12 cellular contexts compared by ENCODE assay signal in the genomic region with DNA sequence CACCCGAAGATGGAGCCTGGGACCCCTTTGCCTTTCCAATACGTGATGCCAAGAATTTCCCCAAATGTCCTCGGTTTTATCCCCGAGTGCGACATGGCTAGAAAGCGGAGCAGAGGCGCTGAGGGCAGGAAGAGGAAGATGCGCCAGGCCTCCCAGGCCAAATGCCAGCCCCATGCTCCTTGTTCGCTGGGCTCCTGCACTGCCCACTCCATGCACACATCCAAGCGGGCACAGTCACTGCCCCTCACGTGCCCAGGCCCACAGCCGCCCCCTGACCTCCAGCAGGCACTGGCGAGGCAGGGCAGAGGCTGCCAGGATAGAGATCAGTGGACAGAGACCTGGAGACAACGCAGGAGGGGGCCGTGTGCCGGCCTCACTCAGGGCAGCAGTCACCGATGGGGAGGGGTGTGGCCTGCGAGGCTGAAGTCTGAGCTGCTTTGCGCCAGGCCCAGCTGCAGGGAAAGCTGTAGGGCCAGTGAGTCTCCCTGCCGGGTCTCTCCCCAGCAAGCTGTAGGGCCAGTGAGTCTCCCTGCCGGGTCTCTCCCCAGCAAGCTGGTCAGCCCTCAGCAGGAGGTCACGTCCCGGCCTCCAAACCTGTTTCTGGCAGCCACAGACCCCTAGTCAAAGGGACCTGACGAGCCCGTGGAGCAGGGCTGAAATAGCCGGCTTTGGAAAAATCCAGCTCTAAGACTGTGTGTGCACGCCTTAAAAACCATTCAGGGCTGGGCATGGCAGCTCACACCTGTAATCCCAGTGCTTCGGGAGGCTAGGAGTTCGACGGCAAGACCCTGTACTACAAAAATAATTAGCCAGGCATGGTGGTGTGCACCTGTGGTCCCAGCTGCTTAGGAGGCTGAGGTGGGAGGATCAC.
A peak's percentile ranks its signal among the peaks of the same experiment; 100 is the strongest.
DNase-seq lines count a peak whose midpoint lies in the region; ATAC-seq and TF ChIP-seq lines count a peak whose summit lies in the region.
"Had no signal": no experiment of that assay in that cellular context is flagged by ENCODE, and none has a peak within 500 bp of the region (broad histone marks: within the 10 kb centered on the region; RNA-seq: fewer than 3 reads in every experiment).

No MANE protein-coding gene starts in this region.

- H3K9me3 Mint-ChIP-seq in activated CD4-positive, alpha-beta memory T cell treated with anti-CD3 and anti-CD28 coated beads for 36 hours = peaks cover 2% of the 10 kb centered on the region

- peak overlapping the region; percentile 82 for H3K4me2 ChIP-seq in smooth muscle cell

- H3K4me1 ChIP-seq in left lung (peaks cover 0 to under 1% of the 10 kb centered on the region in 2 donors), smooth muscle cell (ENCODE audit: low read depth) (peaks cover 3% of the 10 kb centered on the region)

- TF ChIP-seq CTCF in left lung (IDR thresholded peaks at IDR 0.05) (no peak), smooth muscle cell (IDR thresholded peaks at IDR 0.05; ENCODE audit: borderline replicate concordance, insufficient read depth, poor library complexity, severe bottlenecking) (no peak)

- no peak overlapping the region for H3K27ac Mint-ChIP-seq in activated CD4-positive, alpha-beta memory T cell treated with anti-CD3 and anti-CD28 coated beads for 36 hours
- H3K27ac Mint-ChIP-seq: activated naive CD8-positive, alpha-beta T cell had no signal

- POLR2A ChIA-PET in activated CD4-positive, alpha-beta memory T cell treated with anti-CD3 and anti-CD28 coated beads for 36 hours (lab: Charles Lee) = no interaction called here

- H3K36me3 Mint-ChIP-seq in activated CD4-positive, alpha-beta memory T cell treated with anti-CD3 and anti-CD28 coated beads for 36 hours = no peaks in the 10 kb centered on the region
- H3K36me3 Mint-ChIP-seq: activated naive CD8-positive, alpha-beta T cell; naive B cell had no signal

- H3K9me3 ChIP-seq in left lung = no peaks in the 10 kb centered on the region
- H3K9me3 ChIP-seq in smooth muscle cell (replicated peaks; ENCODE audit: low read depth) = no peaks in the 10 kb centered on the region
- H3K9me3 ChIP-seq: transverse colon had no signal

- no peak overlapping the region for H2AFZ ChIP-seq in smooth muscle cell (ENCODE audit: low read depth)

- H3K27me3 ChIP-seq in left lung (peaks cover 0 to 31% of the 10 kb centered on the region in 2 donors), smooth muscle cell (ENCODE audit: low read depth) (no peaks in the 10 kb centered on the region)

- peaks cover 6% of the 10 kb centered on the region for H3K27me3 Mint-ChIP-seq in activated CD4-positive, alpha-beta memory T cell treated with anti-CD3 and anti-CD28 coated beads for 36 hours

- H3K9ac ChIP-seq in smooth muscle cell (ENCODE audit: low read depth) = no peak overlapping the region

- H3K79me2 ChIP-seq in smooth muscle cell (ENCODE audit: low read depth) = no peaks in the 10 kb centered on the region

- H3K4me3 Mint-ChIP-seq in activated CD4-positive, alpha-beta memory T cell treated with anti-CD3 and anti-CD28 coated beads for 36 hours = no peak overlapping the region

- H3K36me3 ChIP-seq in left lung = no peaks in the 10 kb centered on the region
- H3K36me3 ChIP-seq in smooth muscle cell (ENCODE audit: low read depth) = no peaks in the 10 kb centered on the region
- H3K36me3 ChIP-seq: transverse colon had no signal

- no peak overlapping the region for H3K27ac ChIP-seq in left lung
- no peak overlapping the region for H3K27ac ChIP-seq in smooth muscle cell (ENCODE audit: low read depth)

- no peaks in the 10 kb centered on the region for H3K4me1 Mint-ChIP-seq in activated CD4-positive, alpha-beta memory T cell treated with anti-CD3 and anti-CD28 coated beads for 36 hours (ENCODE audit: low read depth)
- H3K4me1 Mint-ChIP-seq: naive B cell had no signal

- H3K4me3 ChIP-seq in left lung (no peak overlapping the region), smooth muscle cell (no peak overlapping the region)

- peak; percentile 8 for ATAC-seq in left lung
- ATAC-seq in HG03460 (IDR thresholded peaks at IDR 0.05; ENCODE audit: unreplicated experiment) = no peak

- H3F3A ChIP-seq in smooth muscle cell (ENCODE audit: low read depth) = peaks cover 7% of the 10 kb centered on the region

- intact Hi-C loops in activated CD4-positive, alpha-beta memory T cell treated with anti-CD3 and anti-CD28 coated beads for 36 hours (cut with micrococcal nuclease) = loop anchor here (1.0 kb wide), 1 partner anchor 279 kb away; no protein-coding TSS in a partner anchor
- intact Hi-C loops in left lung (cut with DNase I) = loop anchor here in 1 of 2 donors (10.0 kb wide), 1 partner anchor 275 kb away; no protein-coding TSS in a partner anchor

- CTCF ChIA-PET in activated CD4-positive, alpha-beta memory T cell treated with anti-CD3 and anti-CD28 coated beads for 36 hours (lab: Charles Lee) = interaction anchor here (1.2 kb wide), 1 partner anchor 279 kb away, joined by 3 read pairs; no protein-coding TSS in a partner anchor

- peak; percentile 5 for DNase-seq in NCI-H2227 (lab: John Stamatoyannopoulos, UW; ENCODE audit: unreplicated experiment)
- DNase-seq in NCI-H2227 treated with DMSO at 0.1 percent for 48 hours (lab: John Stamatoyannopoulos, UW) = no peak
- DNase-seq in activated CD4-positive, alpha-beta memory T cell treated with anti-CD3 and anti-CD28 coated beads for 36 hours = peak; percentile 4
- no peak for DNase-seq in left lung
- no peak for DNase-seq in smooth muscle cell (lab: John Stamatoyannopoulos, UW; ENCODE audit: unreplicated experiment)
- no peak for DNase-seq in NCI-H1417 treated with DMSO at 0.1 percent for 48 hours (lab: John Stamatoyannopoulos, UW)
- DNase-seq in hepatic stellate cell (ENCODE audit: low spot score) = no peak
- DNase-seq: MM.1S, naive B cell had no signal

- 83% methylated on average over 30 of the region's 30 CpGs for WGBS in smooth muscle cell (ENCODE audit: low lambda C conversion rate)

- no peaks in the 10 kb centered on the region for H4K20me1 ChIP-seq in smooth muscle cell (ENCODE audit: low read depth)

Comparison
In these comparisons a context has a peak if more than half of its experiments do, and no peak if none do; other contexts are left out.
1. DNase-seq: peak in NCI-H2227 (single experiment) and activated CD4-positive, alpha-beta memory T cell treated with anti-CD3 and anti-CD28 coated beads for 36 hours (single experiment); none in NCI-H2227 treated with DMSO at 0.1 percent for 48 hours (single experiment), left lung (0 of 2), smooth muscle cell (single experiment), NCI-H1417 treated with DMSO at 0.1 percent for 48 hours (single experiment) and hepatic stellate cell (single experiment).